8 cellular contexts compared by ENCODE assay signal in genomic region chr12:122951979-122952892, GRCh38. TPM values are rescaled to one million over a fixed set of nuclear protein-coding genes. Genes with fewer than 3 reads are reported as not detected.
DNase-seq lines count a peak whose midpoint lies in the region; ATAC-seq and TF ChIP-seq lines count a peak whose summit lies in the region.

No MANE protein-coding gene starts in this region.

- H3K4me1 ChIP-seq in neutrophil (ENCODE audit: control insufficient read depth in 1 of 2, insufficient read depth in 1 of 2, low read depth in 1 of 2, low read length in 1 of 2) (peaks cover 4 to 7% of the 10 kb centered on the region in 2 experiments), suprapubic skin (peaks cover 12% of the 10 kb centered on the region)

- no peaks in the 10 kb centered on the region for H3K27me3 ChIP-seq in AG04450 (ENCODE audit: control insufficient read depth, insufficient read depth, low read length)
- no peaks in the 10 kb centered on the region for H3K27me3 ChIP-seq in neutrophil
- H3K27me3 ChIP-seq in suprapubic skin = no peaks in the 10 kb centered on the region

- DNase-seq in AG04450 (ENCODE audit: low read depth, low spot score) (no peak), HPDE6-E6E7 (ENCODE audit: extremely low spot score) (peak; percentile 77), OCI-M1 (lab: John Stamatoyannopoulos, UW) (peak; percentile 86), fibroblast of pulmonary artery (ENCODE audit: low read depth) (peak; percentile 79), suprapubic skin (ENCODE audit: low spot score in 2 of 2) (peak; percentile 84 to 89)
- peak; percentile 83 to 85 for DNase-seq in activated T-cell treated with anti-CD3 and anti-CD28 coated beads, Interleukin-2, amount 50 U/mL, for 48 hours

- H3K27ac ChIP-seq in AG04450 (ENCODE audit: low read depth, low read length) (no peak overlapping the region), neutrophil (no peak overlapping the region), suprapubic skin (no peak overlapping the region)

- no peaks in the 10 kb centered on the region for H3K9me3 ChIP-seq in AG04450 (ENCODE audit: control insufficient read depth, insufficient read depth, low read length)
- H3K9me3 ChIP-seq in neutrophil = no peaks in the 10 kb centered on the region
- H3K9me3 ChIP-seq in suprapubic skin = no peaks in the 10 kb centered on the region

- POLR2A ChIA-PET in AG04450 (lab: Yijun Ruan, JAX) = interaction anchor here (0.5 kb wide), 1 partner anchor 292 kb away, joined by 3 read pairs; no protein-coding TSS in a partner anchor

- ATAC-seq in GM18868 (IDR thresholded peaks at IDR 0.05; ENCODE audit: unreplicated experiment) = peak; percentile 54

- TF ChIP-seq EP300 in suprapubic skin (IDR thresholded peaks at IDR 0.05) = no peak

- H3K4me3 ChIP-seq in AG04450 (ENCODE audit: low read depth, low read length) = no peak overlapping the region
- H3K4me3 ChIP-seq in fibroblast of pulmonary artery (replicated peaks; ENCODE audit: low read depth, low read length) = no peak overlapping the region
- no peak overlapping the region for H3K4me3 ChIP-seq in neutrophil (ENCODE audit: low read depth in 1 of 2, low read length in 1 of 2)
- H3K4me3 ChIP-seq in suprapubic skin = no peak overlapping the region

- 81% methylated on average over 10 of the region's 12 CpGs for WGBS in suprapubic skin

- TF ChIP-seq POLR2A in suprapubic skin (IDR thresholded peaks at IDR 0.05) = no peak

- CTCF ChIA-PET in AG04450 (lab: Charles Lee) = interaction anchor here (0.6 to 8.6 kb wide), 26 partner anchors 13 to 286 kb away, joined by 3 to 75 read pairs (median 4); partner anchors contain the start of gene OGFOD2

- H3K36me3 ChIP-seq in neutrophil (no peaks in the 10 kb centered on the region), suprapubic skin (no peaks in the 10 kb centered on the region)

- peak; percentile 87 for TF ChIP-seq CTCF in AG04450 (IDR thresholded peaks at IDR 0.05; ENCODE audit: low read depth, low read length)
- TF ChIP-seq CTCF in fibroblast of pulmonary artery (IDR thresholded peaks at IDR 0.05; ENCODE audit: low read length, missing control alignments) = peak; percentile 96
- TF ChIP-seq CTCF in neutrophil (IDR thresholded peaks at IDR 0.05) = peak; percentile 83
- TF ChIP-seq CTCF in suprapubic skin (IDR thresholded peaks at IDR 0.05) = peak; percentile 76 to 79

RNA-seq across cellular contexts. Expression of gene ABCB9, which starts 14.0 kb away (rescaled TPM):
- 3.4 and 5.0 TPM in 2 replicates for polyA plus RNA-seq in AG04450 (2011; rRNA removed)
- 12.2 and 12.8 TPM in 2 replicates for polyA minus RNA-seq in AG04450 (2011; rRNA and poly(A)+ RNA removed)
- total RNA-seq in suprapubic skin = 1 to 10 TPM; 2.7 to 9.5 (median 7.4) TPM

RNA-seq across cellular contexts. Expression of gene OGFOD2, which starts 22.8 kb away (rescaled TPM):
- 6.1 and 8.9 TPM in 2 replicates for polyA plus RNA-seq in AG04450 (2011; rRNA removed)
- polyA minus RNA-seq in AG04450 (2011; rRNA and poly(A)+ RNA removed) = 7.3 and 8.0 TPM in 2 replicates
- total RNA-seq in suprapubic skin = 10 to 100 TPM in 3 of 4 donors, 1 to 10 TPM in 1; 9.9 to 27.0 (median 13.5) TPM

RNA-seq across cellular contexts. Expression of gene ARL6IP4, which starts 28.2 kb away (rescaled TPM):
- polyA plus RNA-seq in AG04450 (2011; rRNA removed) = 185 and 209 TPM in 2 replicates
- 57.7 and 61.3 TPM in 2 replicates for polyA minus RNA-seq in AG04450 (2011; rRNA and poly(A)+ RNA removed)
- 100 to 1,000 TPM in 3 of 4 donors, 10 to 100 TPM in 1; 87.5 to 149 (median 114) TPM for total RNA-seq in suprapubic skin

RNA-seq across cellular contexts. Expression of gene VPS37B, which starts 56.3 kb away (rescaled TPM):
- 23.9 and 24.5 TPM in 2 replicates for polyA plus RNA-seq in AG04450 (2011; rRNA removed)
- 16.0 and 17.6 TPM in 2 replicates for polyA minus RNA-seq in AG04450 (2011; rRNA and poly(A)+ RNA removed)
- 10 to 100 TPM; 42.0 to 67.1 (median 63.0) TPM for total RNA-seq in suprapubic skin
